In the genomic region with DNA sequence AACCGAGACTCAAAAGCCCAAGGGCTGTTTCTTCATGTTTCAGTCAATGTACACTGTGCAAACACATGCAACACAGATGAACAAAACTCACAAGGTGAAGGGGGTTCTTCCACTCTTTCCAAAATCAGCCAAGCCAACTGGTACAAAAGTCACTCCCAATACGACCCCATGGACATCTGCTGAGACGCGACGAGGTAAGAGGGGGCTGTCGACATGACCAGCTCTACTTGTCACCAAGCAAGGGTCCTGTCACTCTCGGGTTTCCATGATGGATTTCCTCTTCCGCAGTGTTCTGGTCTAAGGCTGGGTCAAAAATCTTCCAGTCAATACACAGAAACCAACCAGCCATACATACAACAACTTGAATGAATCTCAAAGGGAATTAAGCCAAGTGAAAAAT, we compare ENCODE assay signal across 20 cellular contexts. TPM values are rescaled to one million over a fixed set of nuclear protein-coding genes. Genes with fewer than 3 reads are reported as not detected.
A peak's percentile ranks its signal among the peaks of the same experiment; 100 is the strongest.
DNase-seq lines count a peak whose midpoint lies in the region; ATAC-seq, FAIRE-seq and TF ChIP-seq lines count a peak whose summit lies in the region.
"Had no signal": no experiment of that assay in that cellular context is flagged by ENCODE, and none has a peak within 500 bp of the region (broad histone marks: within the 10 kb centered on the region; RNA-seq: fewer than 3 reads in every experiment).

No MANE protein-coding gene starts in this region.

- WGBS in body of pancreas, 2 donors: 89% methylated on average over 8 of the region's 8 CpGs

- H3K27ac ChIP-seq in C4-2B (peak overlapping the region; percentile 76; the same call in 1 of the 2 replicates), body of pancreas (peak overlapping the region; percentile 96 to 100 (median 96)), keratinocyte (ENCODE audit: control insufficient read depth, insufficient read depth, low read length) (peak overlapping the region; percentile 97), skeletal muscle tissue (ENCODE audit: low read depth, low read length) (peak overlapping the region; percentile 95)
- H3K27ac ChIP-seq: WERI-Rb-1 had no signal

- H3K4me2 ChIP-seq in keratinocyte (ENCODE audit: control insufficient read depth, extremely low read depth, insufficient read depth, low read depth, low read length): no peak overlapping the region
- H3K4me2 ChIP-seq: smooth muscle cell had no signal

- H3K4me1 ChIP-seq in body of pancreas (peaks cover 68% of the 10 kb centered on the region), keratinocyte (ENCODE audit: control insufficient read depth, extremely low read depth, insufficient read depth, low read length) (peaks cover 64% of the 10 kb centered on the region), skeletal muscle tissue (ENCODE audit: control insufficient read depth in 3 of 3, insufficient read depth in 3 of 3, low read length in 3 of 3) (peaks cover 84 to 92% (median 87%) of the 10 kb centered on the region in 3 donors)

- H3K27me3 ChIP-seq in body of pancreas (no peaks in the 10 kb centered on the region), keratinocyte (ENCODE audit: control insufficient read depth, extremely low read depth, insufficient read depth, low read length) (no peaks in the 10 kb centered on the region), skeletal muscle tissue (ENCODE audit: control insufficient read depth in 3 of 3, insufficient read depth in 3 of 3, low read length in 3 of 3) (no peaks in the 10 kb centered on the region)
- H3K27me3 ChIP-seq: heart left ventricle had no signal

- H3K9me1 ChIP-seq in keratinocyte (ENCODE audit: control insufficient read depth, extremely low read depth, insufficient read depth, low read length): peaks cover 13% of the 10 kb centered on the region

- H3K4me3 ChIP-seq in body of pancreas: no peak overlapping the region
- H3K4me3 ChIP-seq in keratinocyte (ENCODE audit: control insufficient read depth in 2 of 3, extremely low read depth in 1 of 3, insufficient read depth in 2 of 3, low read depth in 1 of 3, low read length in 3 of 3): no peak overlapping the region
- peak overlapping the region in 2 of 3 donors; percentile 66 to 74 for H3K4me3 ChIP-seq in skeletal muscle tissue (ENCODE audit: low read length in 3 of 3)
- H3K4me3 ChIP-seq: heart left ventricle, mucosa of descending colon, smooth muscle cell had no signal

- H3K79me2 ChIP-seq in keratinocyte (ENCODE audit: control insufficient read depth, insufficient read depth, low read length): peaks cover 96% of the 10 kb centered on the region

- TF ChIP-seq CTCF in C4-2B (conservative IDR thresholded peaks at IDR 0.05) (no peak), body of pancreas (IDR thresholded peaks at IDR 0.05) (no peak), keratinocyte (optimal IDR thresholded peaks at IDR 0.05 in 1 of 3, IDR thresholded peaks at IDR 0.05 in 1 of 3, conservative IDR thresholded peaks at IDR 0.05 in 1 of 3; ENCODE audit: extremely low read depth in 1 of 3, insufficient read depth in 2 of 3, low read length in 3 of 3) (no peak)

- H3K9ac ChIP-seq in keratinocyte (ENCODE audit: control insufficient read depth, extremely low read depth, insufficient read depth, low read length): no peak overlapping the region
- H3K9ac ChIP-seq in skeletal muscle tissue (ENCODE audit: low read depth in 1 of 3, low read length in 3 of 3): peak overlapping the region in 1 of 3 donors; percentile 83

- dilution Hi-C loops in keratinocyte (cut with MboI; ENCODE audit: extremely low pct_ligation_motif_present, low sequenced_read_pairs): no loop called here

- TF ChIP-seq POLR2A in body of pancreas (IDR thresholded peaks at IDR 0.05): no peak

- no peak for FAIRE-seq in keratinocyte (lab: Jason Lieb, UNC)
- FAIRE-seq: D721Med had no signal

- intact Hi-C loops in body of pancreas (cut with DNase I): no loop called here

- peaks cover 29% of the 10 kb centered on the region for H4K20me1 ChIP-seq in keratinocyte (ENCODE audit: control insufficient read depth, extremely low read depth, insufficient read depth, low read length)

- ATAC-seq in body of pancreas: no peak
- no peak for ATAC-seq in HG02840 (IDR thresholded peaks at IDR 0.05; ENCODE audit: low FRiP score, unreplicated experiment)
- ATAC-seq: activated naive CD8-positive, alpha-beta T cell treated with anti-CD3 and anti-CD28 coated beads, Interleukin-2, amount 50 U/mL, for 24 hours; heart left ventricle; mucosa of descending colon; stimulated activated naive B cell treated with anti-CD40 and anti-IgM and Interleukin-4, amounts not matched to agents 10 μg/mL and 1 μg/mL and 100 μg/mL, for 72 hours had no signal

- no peaks in the 10 kb centered on the region for H3K9me3 ChIP-seq in body of pancreas
- H3K9me3 ChIP-seq in keratinocyte (ENCODE audit: control insufficient read depth, low read depth, low read length): no peaks in the 10 kb centered on the region
- no peaks in the 10 kb centered on the region for H3K9me3 ChIP-seq in skeletal muscle tissue (ENCODE audit: control insufficient read depth in 3 of 3, low read length in 3 of 3)
- H3K9me3 ChIP-seq: heart left ventricle, mucosa of descending colon had no signal

- DNase-seq in body of pancreas: peak in 1 of 4 donors; percentile 3
- DNase-seq in keratinocyte (ENCODE audit: low read depth, low spot score): no peak
- no peak for DNase-seq in AML-193 (lab: John Stamatoyannopoulos, UW)
- DNase-seq in SIG-M5 treated with dmso at 0.1 percent for 504 hours (lab: John Stamatoyannopoulos, UW; ENCODE audit: unreplicated experiment): no peak
- no peak for DNase-seq in HCEC 1CT
- DNase-seq: activated CD8-positive, alpha-beta memory T cell treated with anti-CD3 and anti-CD28 coated beads, Interleukin-2, amount 50 U/mL, for 4 hours; activated naive CD8-positive, alpha-beta T cell treated with anti-CD3 and anti-CD28 coated beads, Interleukin-2, amount 50 U/mL, for 24 hours; cortex of kidney; heart left ventricle; mucosa of descending colon; NCI-H1417; NCI-H524 treated with DMSO at 0.1 percent for 48 hours; RPMI8226; stimulated activated naive B cell treated with anti-CD40 and anti-IgM and Interleukin-4, amounts not matched to agents 10 μg/mL and 1 μg/mL and 100 μg/mL, for 72 hours; WERI-Rb-1 had no signal

- H2AFZ ChIP-seq in keratinocyte (ENCODE audit: control insufficient read depth, low read length): no peak overlapping the region

- H3K36me3 ChIP-seq in body of pancreas (replicated peaks in 1 of 2; ENCODE audit: insufficient read depth in 1 of 2, low read depth in 2 of 2): no peaks in the 10 kb centered on the region
- H3K36me3 ChIP-seq in keratinocyte (ENCODE audit: control insufficient read depth in 2 of 2, extremely low read depth in 1 of 2, insufficient read depth in 2 of 2, low read length in 2 of 2): peaks cover 9 to 27% of the 10 kb centered on the region in 2 experiments
- peaks cover 0 to 6% (median 5%) of the 10 kb centered on the region in 3 donors for H3K36me3 ChIP-seq in skeletal muscle tissue (ENCODE audit: control insufficient read depth in 3 of 3, insufficient read depth in 3 of 3, low read length in 3 of 3)

RNA-seq across cellular contexts. Expression of a gene that starts 37.8 kb away (rescaled TPM):
- total RNA-seq in body of pancreas (10 to 100 TPM; 32.0 to 49.0 TPM), skeletal muscle tissue (32.9 TPM)
- 64.4 to 116 TPM (median 76.0 TPM) in 3 replicates for polyA plus RNA-seq in keratinocyte
- polyA plus RNA-seq in keratinocyte (2011; ENCODE audit: low read depth): 23.8 TPM
- polyA plus RNA-seq in keratinocyte (2011; cell fraction: cytosol; rRNA removed): 65.8 and 80.6 TPM in 2 replicates
- polyA plus RNA-seq in keratinocyte (2011; cell fraction: nucleus; rRNA removed): 92.7 and 95.9 TPM in 2 replicates
- polyA plus RNA-seq in keratinocyte (2012; ENCODE audit: low replicate concordance): 37.8 and 86.0 TPM in 2 replicates
- polyA minus RNA-seq in keratinocyte: 78.7 to 223 TPM (median 113 TPM) in 3 replicates
- polyA minus RNA-seq in keratinocyte (2011; cell fraction: cytosol; rRNA and poly(A)+ RNA removed): 139 TPM
- 72.5 and 86.6 TPM in 2 replicates for polyA minus RNA-seq in keratinocyte (2011; cell fraction: nucleus; rRNA and poly(A)+ RNA removed)

Comparison
In these comparisons a context has a peak if more than half of its experiments do, and no peak if none do; other contexts are left out.
1. H3K4me3 ChIP-seq: peak in skeletal muscle tissue (2 of 3); none in body of pancreas (0 of 2) and keratinocyte (0 of 3).
2. Peak in every context shown above with its lines, with median percentiles within 50 percentile points of each other: H3K27ac ChIP-seq.